8 cellular contexts compared by ENCODE assay signal in genomic region chr7:88218428-88218745, GRCh38. TPM values are rescaled to one million over a fixed set of nuclear protein-coding genes. Genes with fewer than 3 reads are reported as not detected.
DNase-seq lines count a peak whose midpoint lies in the region; FAIRE-seq and TF ChIP-seq lines count a peak whose summit lies in the region.

No MANE protein-coding gene starts in this region.

- DNase-seq in fibroblast of peridontal ligament (ENCODE audit: extremely low read depth) (peak; percentile 6), NCI-H524 (lab: John Stamatoyannopoulos, UW) (no peak), RCC 7860 (ENCODE audit: low spot score) (no peak), mucosa of gallbladder (ENCODE audit: low spot score) (no peak), C1 segment of cervical spinal cord (lab: John Stamatoyannopoulos, UW) (no peak)

- H3K4me2 ChIP-seq in SU-DHL-6 (ENCODE audit: low read depth, low read length, poor library complexity, severe bottlenecking) (peak overlapping the region; percentile 92), skeletal muscle satellite cell (ENCODE audit: low read length) (peak overlapping the region; percentile 87)

- H3K9ac ChIP-seq in SU-DHL-6 (ENCODE audit: low read length) (peak overlapping the region; percentile 66), skeletal muscle satellite cell (ENCODE audit: low read depth, low read length) (peak overlapping the region; percentile 88)

- H3F3A ChIP-seq in SU-DHL-6 (ENCODE audit: insufficient read depth): peaks cover 17% of the 10 kb centered on the region

- H3K4me3 ChIP-seq in GM12875 (ENCODE audit: low read depth, low read length): peak overlapping the region; percentile 96
- H3K4me3 ChIP-seq in SU-DHL-6 (ENCODE audit: insufficient read depth, low read length, poor library complexity, severe bottlenecking): peak overlapping the region; percentile 69
- peak overlapping the region; percentile 86 for H3K4me3 ChIP-seq in skeletal muscle satellite cell (ENCODE audit: low read length)

- H3K27me3 ChIP-seq in SU-DHL-6 (ENCODE audit: low read length) (no peaks in the 10 kb centered on the region), skeletal muscle satellite cell (ENCODE audit: control insufficient read depth, insufficient read depth, low read length) (no peaks in the 10 kb centered on the region)

- TF ChIP-seq CTCF in GM12875 (IDR thresholded peaks at IDR 0.05; ENCODE audit: borderline replicate concordance, insufficient read depth, low read depth, low read length) (no peak), SU-DHL-6 (IDR thresholded peaks at IDR 0.05; ENCODE audit: insufficient read depth, low read length, poor library complexity, severe bottlenecking) (no peak)

- FAIRE-seq in RCC 7860 (lab: Jason Lieb, UNC): no peak

- H3K36me3 ChIP-seq in SU-DHL-6 (ENCODE audit: low read length) (peaks cover 28% of the 10 kb centered on the region), skeletal muscle satellite cell (ENCODE audit: insufficient read depth, low read length) (peaks cover 31% of the 10 kb centered on the region)

- H3K4me1 ChIP-seq in skeletal muscle satellite cell (ENCODE audit: control insufficient read depth, insufficient read depth, low read length): peaks cover 16% of the 10 kb centered on the region

- no peaks in the 10 kb centered on the region for H3K9me2 ChIP-seq in SU-DHL-6 (replicated peaks; ENCODE audit: insufficient read depth, low read length)

- H3K79me2 ChIP-seq in SU-DHL-6 (ENCODE audit: insufficient read depth, low read length): peaks cover 54% of the 10 kb centered on the region

- H3K9me3 ChIP-seq in SU-DHL-6 (ENCODE audit: insufficient read depth, low read length) (no peaks in the 10 kb centered on the region), skeletal muscle satellite cell (replicated peaks; ENCODE audit: low read length) (no peaks in the 10 kb centered on the region)

- no peaks in the 10 kb centered on the region; the same call in 1 of the 2 replicates for H4K20me1 ChIP-seq in SU-DHL-6 (ENCODE audit: low read depth, low read length)

- peak overlapping the region; percentile 84 for H3K27ac ChIP-seq in SU-DHL-6 (ENCODE audit: low read depth, low read length)

- H2AFZ ChIP-seq in SU-DHL-6 (ENCODE audit: low read depth, low read length, severe bottlenecking): peak overlapping the region; percentile 89

RNA-seq across cellular contexts. Expression of gene SRI, which starts 1.5 kb away (rescaled TPM):
- 102 and 103 TPM in 2 replicates for total RNA-seq in skeletal muscle satellite cell (2012; rRNA removed)
- 77.8 TPM for total RNA-seq in mucosa of gallbladder
